Comparison of ENCODE assay signal across 17 cellular contexts in genomic region chr14:32225378-32225920, GRCh38. TPM values are rescaled to one million over a fixed set of nuclear protein-coding genes. Genes with fewer than 3 reads are reported as not detected.
DNase-seq lines count a peak whose midpoint lies in the region; TF ChIP-seq lines count a peak whose summit lies in the region.
"Had no signal": no experiment of that assay in that cellular context is flagged by ENCODE, and none has a peak within 500 bp of the region (broad histone marks: within the 10 kb centered on the region; RNA-seq: fewer than 3 reads in every experiment).

No MANE protein-coding gene starts in this region.

- H3K27me3 ChIP-seq in breast epithelium (no peaks in the 10 kb centered on the region), mesenchymal stem cell (ENCODE audit: control insufficient read depth in 1 of 2, insufficient read depth in 1 of 2, low read length in 2 of 2) (no peaks in the 10 kb centered on the region), transverse colon (no peaks in the 10 kb centered on the region), trophoblast cell (ENCODE audit: insufficient read depth, low read length) (no peaks in the 10 kb centered on the region)
- H3K27me3 ChIP-seq: SJSA1, spleen had no signal

- no peaks in the 10 kb centered on the region for H3K9me3 ChIP-seq in breast epithelium
- H3K9me3 ChIP-seq in mesenchymal stem cell (ENCODE audit: control insufficient read depth, low read length), result no peaks in the 10 kb centered on the region
- no peaks in the 10 kb centered on the region for H3K9me3 ChIP-seq in transverse colon
- H3K9me3 ChIP-seq in trophoblast cell (ENCODE audit: insufficient read depth, low read depth, low read length), result no peaks in the 10 kb centered on the region
- H3K9me3 ChIP-seq: mucosa of descending colon, SJSA1, spleen had no signal

- peak overlapping the region; percentile 20 to 56 for H3K27ac ChIP-seq in breast epithelium
- H3K27ac ChIP-seq in mesenchymal stem cell (ENCODE audit: low read length, poor library complexity, severe bottlenecking), result peak overlapping the region; percentile 0
- peak overlapping the region; percentile 20 to 46 (median 36) for H3K27ac ChIP-seq in transverse colon
- no peak overlapping the region for H3K27ac ChIP-seq in trophoblast cell (ENCODE audit: low read depth, low read length)
- H3K27ac ChIP-seq in substantia nigra (ENCODE audit: low read depth, low read length, poor library complexity, severe bottlenecking), result no peak overlapping the region
- H3K27ac ChIP-seq: KMS-11, SJSA1, spleen had no signal

- no peak for TF ChIP-seq EP300 in transverse colon (IDR thresholded peaks at IDR 0.05; ENCODE audit: low read depth)

- H3K23ac ChIP-seq in mesenchymal stem cell (ENCODE audit: low read length in 2 of 2) (no peak overlapping the region), trophoblast cell (ENCODE audit: low read length) (no peak overlapping the region)

- H2BK15ac ChIP-seq in mesenchymal stem cell (ENCODE audit: low read depth, poor library complexity, severe bottlenecking), result no peak overlapping the region

- H2AK5ac ChIP-seq in mesenchymal stem cell (ENCODE audit: low read length, severe bottlenecking), result peak overlapping the region; percentile 5
- no peak overlapping the region for H2AK5ac ChIP-seq in trophoblast cell (ENCODE audit: low read length)

- peak overlapping the region; percentile 33 for H3K9ac ChIP-seq in mesenchymal stem cell (ENCODE audit: low read length)
- H3K9ac ChIP-seq in trophoblast cell (ENCODE audit: low read length), result no peak overlapping the region
- H3K9ac ChIP-seq: KMS-11 had no signal

- H3K18ac ChIP-seq in mesenchymal stem cell (ENCODE audit: low read depth in 1 of 2, low read length in 2 of 2), result no peak overlapping the region
- no peak overlapping the region for H3K18ac ChIP-seq in trophoblast cell (ENCODE audit: low read length)

- intact Hi-C loops in breast epithelium (cut with DNase I; ENCODE audit: low total_unique reads), result no loop called here
- intact Hi-C loops in transverse colon (cut with DNase I; ENCODE audit: low total_unique reads), result no loop called here

- H4K8ac ChIP-seq in mesenchymal stem cell (ENCODE audit: low read length) (no peak overlapping the region), trophoblast cell (ENCODE audit: low read depth, low read length) (no peak overlapping the region)

- no peak overlapping the region for H2BK120ac ChIP-seq in mesenchymal stem cell (ENCODE audit: low read depth, low read length)
- no peak overlapping the region for H2BK120ac ChIP-seq in trophoblast cell (ENCODE audit: insufficient read depth, low read length, poor library complexity)

- TF ChIP-seq CTCF in breast epithelium (IDR thresholded peaks at IDR 0.05) (no peak), transverse colon (IDR thresholded peaks at IDR 0.05) (no peak)

- in situ Hi-C loops in transverse colon (cut with MboI; ENCODE audit: low pct_ligation_motif_present in 1 of 4, low pct_unique_long_range_greater_than_20kb in 1 of 4, low sequenced_read_pairs in 3 of 4), result no loop called here

- no peaks in the 10 kb centered on the region for H3K36me3 ChIP-seq in breast epithelium
- H3K36me3 ChIP-seq in mesenchymal stem cell (ENCODE audit: control insufficient read depth in 1 of 2, insufficient read depth in 2 of 2, low read depth in 1 of 2, low read length in 2 of 2), result no peaks in the 10 kb centered on the region
- H3K36me3 ChIP-seq in transverse colon, result no peaks in the 10 kb centered on the region
- H3K36me3 ChIP-seq in trophoblast cell (ENCODE audit: control insufficient read depth in 1 of 2, insufficient read depth in 2 of 2, low read length in 2 of 2), result no peaks in the 10 kb centered on the region
- H3K36me3 ChIP-seq: SJSA1, spleen had no signal

- no peak overlapping the region for H3K14ac ChIP-seq in mesenchymal stem cell (ENCODE audit: low read length in 2 of 2)
- no peak overlapping the region for H3K14ac ChIP-seq in trophoblast cell (ENCODE audit: low read length)

- TF ChIP-seq POLR2A in breast epithelium (IDR thresholded peaks at IDR 0.05), result no peak
- TF ChIP-seq POLR2A in transverse colon (IDR thresholded peaks at IDR 0.05), result no peak

- WGBS in mesenchymal stem cell, result 0% methylated on average over 1 of the region's 1 CpG
- 64 to 86% methylated on average over 1 of the region's 1 CpG for WGBS in transverse colon (ENCODE audit: low coverage in 1 of 2), 2 donors
- no CpG with 5 or more reads among the region's 1 CpG for WGBS in trophoblast cell (ENCODE audit: extremely low coverage, insufficient coverage, insufficient read length)

- no peak overlapping the region for H4K12ac ChIP-seq in trophoblast cell (ENCODE audit: low read depth, low read length)

- H3K4me1 ChIP-seq in breast epithelium (no peaks in the 10 kb centered on the region), mesenchymal stem cell (ENCODE audit: control insufficient read depth, insufficient read depth, low read depth, low read length) (no peaks in the 10 kb centered on the region), transverse colon (peaks cover 0 to 5% (median 4%) of the 10 kb centered on the region in 4 donors), trophoblast cell (ENCODE audit: control insufficient read depth in 1 of 2, insufficient read depth in 2 of 2, low read length in 2 of 2) (peaks cover 2 to 8% of the 10 kb centered on the region in 2 experiments)
- H3K4me1 ChIP-seq: spleen had no signal

- H4K91ac ChIP-seq in mesenchymal stem cell (ENCODE audit: low read length) (no peak overlapping the region), trophoblast cell (ENCODE audit: low read depth, low read length) (no peak overlapping the region)

- DNase-seq in NCI-H82 (lab: John Stamatoyannopoulos, UW) (peak; percentile 92), breast epithelium (ENCODE audit: low spot score in 2 of 2) (no peak), mesenchymal stem cell (no peak), transverse colon (no peak), trophoblast cell (no peak), NK-92 (lab: John Stamatoyannopoulos, UW; ENCODE audit: unreplicated experiment) (no peak), substantia nigra (lab: John Stamatoyannopoulos, UW) (no peak)
- DNase-seq: activated CD8-positive, alpha-beta T cell treated with anti-CD3 and anti-CD28 coated beads, Interleukin-2, amount 10 ng/mL, durations not matched to agents 7 days and 5 days; cerebellar nuclear complex; immature natural killer cell; NCI-H1105 treated with DMSO at 0.1 percent for 48 hours; spleen had no signal

- H2BK12ac ChIP-seq in mesenchymal stem cell (ENCODE audit: low read length in 2 of 2) (no peak overlapping the region), trophoblast cell (ENCODE audit: low read length) (no peak overlapping the region)

- H3K4me2 ChIP-seq in mesenchymal stem cell (ENCODE audit: low read length, poor library complexity, severe bottlenecking), result no peak overlapping the region
- no peak overlapping the region for H3K4me2 ChIP-seq in trophoblast cell (ENCODE audit: low read length)
- H3K4me2 ChIP-seq: KMS-11 had no signal

- H3K4ac ChIP-seq in mesenchymal stem cell (ENCODE audit: low read depth in 1 of 2, low read length in 2 of 2), result no peak overlapping the region
- no peak overlapping the region for H3K4ac ChIP-seq in trophoblast cell (ENCODE audit: low read depth, low read length)

- H2BK5ac ChIP-seq in mesenchymal stem cell (ENCODE audit: low read depth, low read length, poor library complexity, severe bottlenecking), result no peak overlapping the region
- no peak overlapping the region for H2BK5ac ChIP-seq in trophoblast cell (ENCODE audit: low read depth, low read length, poor library complexity)

- H3K79me1 ChIP-seq in mesenchymal stem cell (replicated peaks; ENCODE audit: low read length, poor library complexity, severe bottlenecking) (no peaks in the 10 kb centered on the region), trophoblast cell (ENCODE audit: low read length) (no peaks in the 10 kb centered on the region)

- no peak overlapping the region for H3K4me3 ChIP-seq in breast epithelium
- no peak overlapping the region for H3K4me3 ChIP-seq in mesenchymal stem cell (ENCODE audit: insufficient read depth in 1 of 2, low read depth in 1 of 2, low read length in 2 of 2)
- no peak overlapping the region for H3K4me3 ChIP-seq in transverse colon
- H3K4me3 ChIP-seq in trophoblast cell (ENCODE audit: low read depth, low read length), result no peak overlapping the region
- H3K4me3 ChIP-seq: mucosa of descending colon, SJSA1, spleen had no signal

- no peak overlapping the region for H2AFZ ChIP-seq in mesenchymal stem cell (ENCODE audit: low read depth, low read length)
- no peak overlapping the region for H2AFZ ChIP-seq in trophoblast cell (ENCODE audit: insufficient read depth, low read length, poor library complexity)

- H3K79me2 ChIP-seq in trophoblast cell (ENCODE audit: control insufficient read depth, insufficient read depth, low read length, poor library complexity), result no peaks in the 10 kb centered on the region

RNA-seq across cellular contexts. Expression of gene RNU6-8, which starts 22.4 kb away (rescaled TPM):
- not detected for total RNA-seq in breast epithelium
- polyA plus RNA-seq in mesenchymal stem cell (2013, experiment 1 of 2), result not detected
- polyA plus RNA-seq in mesenchymal stem cell (2013, experiment 2 of 2), result not detected
- total RNA-seq in transverse colon, result not detected
- polyA plus RNA-seq in trophoblast cell (2013), result not detected in 2 replicates
- total RNA-seq: activated CD8-positive, alpha-beta T cell treated with anti-CD3 and anti-CD28 coated beads, Interleukin-2, amount 10 ng/mL, durations not matched to agents 7 days and 5 days; activated T-helper 1 cell treated with anti-CD3 and anti-CD28 coated beads, Interleukin-12 subunit alpha, Interleukin-12 subunit beta, Interleukin-2, Interleukin-4 antibody, amounts not matched to agents 30 ng/mL and 10 ng/mL and 1 ng/mL, durations not matched to agents 14 hours and 24 hours and 36 hours; mucosa of descending colon; osteoblast; SJSA1; spleen had no signal
- polyA plus RNA-seq: immature natural killer cell, spleen had no signal

RNA-seq across cellular contexts. Expression of gene RNU6-7, which starts 23.6 kb away (rescaled TPM):
- total RNA-seq in breast epithelium (not detected), transverse colon (not detected)
- polyA plus RNA-seq in mesenchymal stem cell (2013, experiment 1 of 2), result not detected
- polyA plus RNA-seq in mesenchymal stem cell (2013, experiment 2 of 2), result not detected
- polyA plus RNA-seq in trophoblast cell (2013), result not detected in 2 replicates
- total RNA-seq: activated CD8-positive, alpha-beta T cell treated with anti-CD3 and anti-CD28 coated beads, Interleukin-2, amount 10 ng/mL, durations not matched to agents 7 days and 5 days; activated T-helper 1 cell treated with anti-CD3 and anti-CD28 coated beads, Interleukin-12 subunit alpha, Interleukin-12 subunit beta, Interleukin-2, Interleukin-4 antibody, amounts not matched to agents 30 ng/mL and 10 ng/mL and 1 ng/mL, durations not matched to agents 14 hours and 24 hours and 36 hours; mucosa of descending colon; osteoblast; SJSA1; spleen had no signal
- polyA plus RNA-seq: immature natural killer cell, spleen had no signal

Comparison
In these comparisons a context has a peak if more than half of its experiments do, and no peak if none do; other contexts are left out.
1. H3K27ac ChIP-seq: peak in breast epithelium (2 of 2), mesenchymal stem cell (single experiment) and transverse colon (4 of 4); none in trophoblast cell (single experiment) and substantia nigra (single experiment).